In genomic region chr6:44048277-44048676, GRCh38 we compare ENCODE assay signal across 16 cellular contexts.
DNase-seq lines count a peak whose midpoint lies in the region; ATAC-seq and TF ChIP-seq lines count a peak whose summit lies in the region.
"Had no signal": no experiment of that assay in that cellular context is flagged by ENCODE, and none has a peak within 500 bp of the region (broad histone marks: within the 10 kb centered on the region; RNA-seq: fewer than 3 reads in every experiment).

No MANE protein-coding gene starts in this region.

- H4K20me1 ChIP-seq in mammary epithelial cell (ENCODE audit: insufficient read depth, low read length), result no peaks in the 10 kb centered on the region
- no peaks in the 10 kb centered on the region for H4K20me1 ChIP-seq in PC-3 (ENCODE audit: low read length)
- H4K20me1 ChIP-seq: BLaER1 treated with 17β-estradiol and CSF1 and Interleukin-3, amounts not matched to agents 10 nM and 100 nM had no signal

- 91% methylated on average over 6 of the region's 6 CpGs for WGBS in mammary epithelial cell (ENCODE audit: low coverage, missing lambda C conversion rate)

- in situ Hi-C loops in mammary epithelial cell (cut with MboI; ENCODE audit: low sequenced_read_pairs in 2 of 2), result no loop called here

- intact Hi-C loops in breast epithelium (cut with DNase I; ENCODE audit: low total_unique reads), result no loop called here
- intact Hi-C loops in mammary epithelial cell (cut with micrococcal nuclease), result no loop called here
- intact Hi-C loops in PC-3 (cut with micrococcal nuclease), result no loop called here
- intact Hi-C loops in lower lobe of right lung (cut with DNase I), result no loop called here

- H3K4me3 ChIP-seq in breast epithelium (no peak overlapping the region), mammary epithelial cell (replicated peaks in 1 of 3; ENCODE audit: insufficient read depth in 1 of 3, low read depth in 2 of 3, low read length in 3 of 3) (no peak overlapping the region), PC-3 (ENCODE audit: low read length) (no peak overlapping the region), lower lobe of right lung (no peak overlapping the region)
- H3K4me3 ChIP-seq: BLaER1 treated with 17β-estradiol and CSF1 and Interleukin-3, amounts not matched to agents 10 nM and 100 nM; GM23338 had no signal

- DNase-seq in breast epithelium (ENCODE audit: low spot score in 2 of 2), result no peak
- DNase-seq in mammary epithelial cell, result no peak
- no peak for DNase-seq in PC-3
- DNase-seq in lower lobe of right lung, result peak; percentile 22
- DNase-seq in SW 1271 (lab: John Stamatoyannopoulos, UW), result no peak
- DNase-seq in NCI-H1048 (lab: John Stamatoyannopoulos, UW), result no peak
- DNase-seq: 8988T; DMS79; NCI-H1417 treated with DMSO at 0.1 percent for 48 hours; NCI-H1930; NCI-H69; NK-92 treated with Interleukin-12 subunit alpha and Interleukin-12 subunit beta, amount 100 ng/mL, for 24 hours had no signal

- dilution Hi-C loops in mammary epithelial cell (cut with HindIII; ENCODE audit: low sequenced_read_pairs), result loop anchor here (5.0 kb wide), 1 partner anchor 69 kb away; no protein-coding TSS in a partner anchor

- H3K79me2 ChIP-seq in mammary epithelial cell (ENCODE audit: insufficient read depth, low read length), result no peaks in the 10 kb centered on the region
- H3K79me2 ChIP-seq in PC-3 (ENCODE audit: low read length), result no peaks in the 10 kb centered on the region

- H3K9me3 ChIP-seq in breast epithelium (no peaks in the 10 kb centered on the region), mammary epithelial cell (replicated peaks; ENCODE audit: insufficient read depth, low read length) (no peaks in the 10 kb centered on the region), PC-3 (ENCODE audit: low read length) (no peaks in the 10 kb centered on the region), lower lobe of right lung (no peaks in the 10 kb centered on the region)
- H3K9me3 ChIP-seq: BLaER1 treated with 17β-estradiol and CSF1 and Interleukin-3, amounts not matched to agents 10 nM and 100 nM had no signal

- no peak overlapping the region for H2AFZ ChIP-seq in mammary epithelial cell (ENCODE audit: low read depth, low read length)
- no peak overlapping the region for H2AFZ ChIP-seq in PC-3 (ENCODE audit: low read length)
- H2AFZ ChIP-seq: GM23338 had no signal

- H3K4me1 ChIP-seq in breast epithelium, result peaks cover 19 to 50% of the 10 kb centered on the region in 2 donors
- H3K4me1 ChIP-seq in mammary epithelial cell (ENCODE audit: insufficient read depth, low read length), result peaks cover 65% of the 10 kb centered on the region
- peaks cover 88% of the 10 kb centered on the region for H3K4me1 ChIP-seq in PC-3 (ENCODE audit: insufficient read depth, low read length)
- H3K4me1 ChIP-seq in lower lobe of right lung, result peaks cover 13% of the 10 kb centered on the region

- H3K36me3 ChIP-seq in breast epithelium (no peaks in the 10 kb centered on the region), mammary epithelial cell (ENCODE audit: insufficient read depth, low read length) (no peaks in the 10 kb centered on the region), PC-3 (ENCODE audit: low read depth, low read length) (no peaks in the 10 kb centered on the region), lower lobe of right lung (no peaks in the 10 kb centered on the region)
- H3K36me3 ChIP-seq: BLaER1 treated with 17β-estradiol and CSF1 and Interleukin-3, amounts not matched to agents 10 nM and 100 nM had no signal

- POLR2A ChIA-PET in PC-3 (lab: Charles Lee; ENCODE audit: unreplicated experiment), result no interaction called here

- H3K27me3 ChIP-seq in breast epithelium, result no peaks in the 10 kb centered on the region
- no peaks in the 10 kb centered on the region for H3K27me3 ChIP-seq in mammary epithelial cell (ENCODE audit: insufficient read depth, low read length)
- no peaks in the 10 kb centered on the region for H3K27me3 ChIP-seq in PC-3 (ENCODE audit: low read length)
- H3K27me3 ChIP-seq in lower lobe of right lung (ENCODE audit: low read depth), result no peaks in the 10 kb centered on the region
- H3K27me3 ChIP-seq: BLaER1 treated with 17β-estradiol and CSF1 and Interleukin-3, amounts not matched to agents 10 nM and 100 nM had no signal

- no peaks in the 10 kb centered on the region for H3K9me2 ChIP-seq in PC-3 (replicated peaks; ENCODE audit: low read length)

- TF ChIP-seq CTCF in breast epithelium (IDR thresholded peaks at IDR 0.05) (no peak), mammary epithelial cell (conservative IDR thresholded peaks at IDR 0.05 in 1 of 2, IDR thresholded peaks at IDR 0.05 in 1 of 2; ENCODE audit: extremely low read depth in 1 of 2, insufficient read depth in 1 of 2, low read depth in 1 of 2, low read length in 2 of 2) (no peak), PC-3 (conservative IDR thresholded peaks at IDR 0.05; ENCODE audit: low read depth, low read length) (no peak), lower lobe of right lung (IDR thresholded peaks at IDR 0.05) (no peak)

- BruUV-seq in mammary epithelial cell (replicated peaks; lab: Mats Ljungman, UMichigan), result no TSS peak
- BruUV-seq in PC-3 (replicated peaks; lab: Mats Ljungman, UMichigan), result no TSS peak

- H3K27ac ChIP-seq in breast epithelium (peak overlapping the region; percentile 84 to 91), mammary epithelial cell (ENCODE audit: insufficient read depth, low read depth, low read length) (no peak overlapping the region), PC-3 (ENCODE audit: low read length) (peak overlapping the region; percentile 96), lower lobe of right lung (no peak overlapping the region), temporal lobe (ENCODE audit: low read depth, low read length) (peak overlapping the region; percentile 7)

- H3K9ac ChIP-seq in mammary epithelial cell (ENCODE audit: insufficient read depth, low read length), result no peak overlapping the region
- peak overlapping the region; percentile 66 for H3K9ac ChIP-seq in PC-3 (ENCODE audit: low read length)

- H3K4me2 ChIP-seq in mammary epithelial cell (ENCODE audit: insufficient read depth, low read depth, low read length) (no peak overlapping the region), PC-3 (ENCODE audit: low read length) (peak overlapping the region; percentile 54; the same call in 1 of the 2 replicates)
- H3K4me2 ChIP-seq: GM23338 had no signal

- TF ChIP-seq POLR2A in breast epithelium (IDR thresholded peaks at IDR 0.05), result no peak

- H3F3A ChIP-seq in PC-3 (ENCODE audit: low read length, unreplicated experiment), result peaks cover 9% of the 10 kb centered on the region

- ATAC-seq in PC-3 (no peak), lower lobe of right lung (no peak), GM21447 (IDR thresholded peaks at IDR 0.05; ENCODE audit: unreplicated experiment) (no peak)
- ATAC-seq: GM23338 had no signal

- CTCF ChIA-PET in mammary epithelial cell (lab: Charles Lee; ENCODE audit: low non-redundant PET) (no interaction called here), PC-3 (lab: Charles Lee) (no interaction called here)

Comparison
In these comparisons a context has a peak if more than half of its experiments do, and no peak if none do; other contexts are left out.
1. H3K27ac ChIP-seq: peak in breast epithelium (2 of 2), PC-3 (single experiment) and temporal lobe (single experiment); none in mammary epithelial cell (single experiment) and lower lobe of right lung (single experiment).